8 cellular contexts compared by ENCODE assay signal in genomic region chr7:151874479-151874878, GRCh38. TPM values are rescaled to one million over a fixed set of nuclear protein-coding genes. Genes with fewer than 3 reads are reported as not detected.
A peak's percentile ranks its signal among the peaks of the same experiment; 100 is the strongest.
DNase-seq lines count a peak whose midpoint lies in the region; ATAC-seq and TF ChIP-seq lines count a peak whose summit lies in the region.
"Not testable (repeated sequence)": the region's sequence is repeated elsewhere in the genome, so short reads cannot be mapped to it uniquely, and the experiment has no call there.

No MANE protein-coding gene starts in this region.

- BruUV-seq in PC-9 (replicated peaks; lab: Mats Ljungman, UMichigan), result not testable (repeated sequence)

- POLR2A ChIA-PET in PC-9 (lab: Charles Lee; ENCODE audit: unreplicated experiment), result not testable (repeated sequence)
- POLR2A ChIA-PET in naive thymus-derived CD8-positive, alpha-beta T cell (lab: Charles Lee), result interaction anchor here (1.0 to 1.6 kb wide), 2 partner anchors 242 to 354 kb away, joined by 3 to 7 read pairs; partner anchors contain the start of gene RHEB

- TF ChIP-seq POLR2A in body of pancreas (IDR thresholded peaks at IDR 0.05), result not testable (repeated sequence)

- H3K4me1 ChIP-seq in CD4-positive, CD25-positive, alpha-beta regulatory T cell (ENCODE audit: control insufficient read depth, insufficient read depth, low read length, poor library complexity, severe bottlenecking), result peaks cover 19% of the 10 kb centered on the region
- H3K4me1 ChIP-seq in PC-9 (replicated peaks; ENCODE audit: insufficient read depth); aorta (ENCODE audit: control insufficient read depth in 1 of 2, insufficient read depth in 2 of 2, low read length in 2 of 2): not testable (repeated sequence)
- H3K4me1 ChIP-seq in body of pancreas, result peaks cover 31% of the 10 kb centered on the region
- peaks cover 75% of the 10 kb centered on the region for H3K4me1 ChIP-seq in left ventricle myocardium inferior

- H3K4me3 ChIP-seq in CD4-positive, CD25-positive, alpha-beta regulatory T cell (ENCODE audit: low read depth, low read length), result peak overlapping the region; percentile 69
- H3K4me3 ChIP-seq in PC-9, result peak overlapping the region; percentile 65; the same call in 1 of the 2 replicates
- not testable (repeated sequence) for H3K4me3 ChIP-seq in body of pancreas; aorta (ENCODE audit: low read length in 2 of 2)
- H3K4me3 ChIP-seq in left ventricle myocardium inferior, result peak overlapping the region; percentile 94

- not testable (repeated sequence) for ATAC-seq in CD4-positive, CD25-positive, alpha-beta regulatory T cell (ENCODE audit: low read depth in 2 of 2); activated CD8-positive, alpha-beta memory T cell treated with anti-CD3 and anti-CD28 coated beads, Interleukin-2, amount 10 ng/mL, durations not matched to agents 7 days and 5 days; body of pancreas; naive thymus-derived CD8-positive, alpha-beta T cell; aorta (ENCODE audit: low FRiP score)

- peak overlapping the region; percentile 75 for H3K27ac ChIP-seq in CD4-positive, CD25-positive, alpha-beta regulatory T cell (ENCODE audit: insufficient read depth, low read length, poor library complexity, severe bottlenecking)
- not testable (repeated sequence) for H3K27ac ChIP-seq in PC-9; aorta (ENCODE audit: low read depth in 1 of 2, low read length in 2 of 2)
- H3K27ac ChIP-seq in body of pancreas (peak overlapping the region in 3 of 4 donors; percentile 95 to 99 (median 99)), left ventricle myocardium inferior (replicated peaks) (peak overlapping the region; percentile 94)

- peak overlapping the region; percentile 45 to 98 (median 97) for H3K4me3 Mint-ChIP-seq in CD4-positive, CD25-positive, alpha-beta regulatory T cell
- peak overlapping the region; percentile 83 for H3K4me3 Mint-ChIP-seq in activated CD8-positive, alpha-beta memory T cell treated with anti-CD3 and anti-CD28 coated beads, Interleukin-2, amount 10 ng/mL, durations not matched to agents 7 days and 5 days
- peak overlapping the region; percentile 91 to 99 (median 96) for H3K4me3 Mint-ChIP-seq in naive thymus-derived CD8-positive, alpha-beta T cell
- H3K4me3 Mint-ChIP-seq in stimulated activated naive CD8-positive, alpha-beta T cell treated with anti-CD3 and anti-CD28 coated beads, Interleukin-15, Interleukin-2, amounts not matched to agents 100 ng/mL and 50 ng/mL, for 24 hours, result peak overlapping the region; percentile 92

- H3K79me2 ChIP-seq in PC-9 (ENCODE audit: low read depth), result not testable (repeated sequence)

- H3F3A ChIP-seq in PC-9 (ENCODE audit: insufficient read depth, low read depth), result not testable (repeated sequence)

- 68 to 78% methylated on average over 4 of the region's 4 CpGs for WGBS in body of pancreas, 2 donors
- 72 to 73% methylated on average over 4 of the region's 4 CpGs for WGBS in aorta, 2 donors

- peaks cover 3 to 44% (median 21%) of the 10 kb centered on the region in 4 donors for H3K4me1 Mint-ChIP-seq in CD4-positive, CD25-positive, alpha-beta regulatory T cell
- H3K4me1 Mint-ChIP-seq in activated CD8-positive, alpha-beta memory T cell treated with anti-CD3 and anti-CD28 coated beads, Interleukin-2, amount 10 ng/mL, durations not matched to agents 7 days and 5 days, result not testable (repeated sequence)
- peaks cover 25 to 49% (median 43%) of the 10 kb centered on the region in 4 donors for H3K4me1 Mint-ChIP-seq in naive thymus-derived CD8-positive, alpha-beta T cell
- H3K4me1 Mint-ChIP-seq in stimulated activated naive CD8-positive, alpha-beta T cell treated with anti-CD3 and anti-CD28 coated beads, Interleukin-15, Interleukin-2, amounts not matched to agents 100 ng/mL and 50 ng/mL, for 24 hours (ENCODE audit: low read depth), result peaks cover 20% of the 10 kb centered on the region

- peak overlapping the region; percentile 92 for H3K4me2 ChIP-seq in PC-9

- H2AFZ ChIP-seq in PC-9, result not testable (repeated sequence)

- not testable (repeated sequence) for DNase-seq in CD4-positive, CD25-positive, alpha-beta regulatory T cell; PC-9; activated CD8-positive, alpha-beta memory T cell treated with anti-CD3 and anti-CD28 coated beads, Interleukin-2, amount 10 ng/mL, durations not matched to agents 7 days and 5 days
- peak in 2 of 4 donors; percentile 28 to 40 for DNase-seq in body of pancreas
- peak; percentile 13 for DNase-seq in left ventricle myocardium inferior
- DNase-seq in naive thymus-derived CD8-positive, alpha-beta T cell, result peak in 1 of 10 donors; percentile 4
- DNase-seq in aorta, result peak; percentile 37 to 42

- intact Hi-C loops in PC-9 (cut with micrococcal nuclease; ENCODE audit: unreplicated experiment), result loop anchor here (2.0 to 10.0 kb wide), 3 partner anchors 56 to 562 kb away; no protein-coding TSS in a partner anchor
- intact Hi-C loops in body of pancreas (cut with DNase I); left ventricle myocardium inferior (cut with micrococcal nuclease); aorta (cut with DNase I): not testable (repeated sequence)

- not testable (repeated sequence) for H4K20me1 ChIP-seq in PC-9 (ENCODE audit: insufficient read depth)

- CTCF ChIA-PET in PC-9 (lab: Charles Lee), result not testable (repeated sequence)
- CTCF ChIA-PET in activated CD8-positive, alpha-beta memory T cell treated with anti-CD3 and anti-CD28 coated beads, Interleukin-2, amount 10 ng/mL, durations not matched to agents 7 days and 5 days (lab: Charles Lee), result interaction anchor here (1.1 kb wide), 1 partner anchor 91 kb away, joined by 3 read pairs; no protein-coding TSS in a partner anchor

- not testable (repeated sequence) for H3K36me3 Mint-ChIP-seq in CD4-positive, CD25-positive, alpha-beta regulatory T cell; activated CD8-positive, alpha-beta memory T cell treated with anti-CD3 and anti-CD28 coated beads, Interleukin-2, amount 10 ng/mL, durations not matched to agents 7 days and 5 days; naive thymus-derived CD8-positive, alpha-beta T cell; stimulated activated naive CD8-positive, alpha-beta T cell treated with anti-CD3 and anti-CD28 coated beads, Interleukin-15, Interleukin-2, amounts not matched to agents 100 ng/mL and 50 ng/mL, for 24 hours (ENCODE audit: low read depth)

- H3K36me3 ChIP-seq in CD4-positive, CD25-positive, alpha-beta regulatory T cell (ENCODE audit: control insufficient read depth, insufficient read depth, low read length); PC-9 (ENCODE audit: low read depth); body of pancreas (replicated peaks in 1 of 2; ENCODE audit: insufficient read depth in 1 of 2, low read depth in 2 of 2); left ventricle myocardium inferior; aorta (ENCODE audit: control insufficient read depth in 1 of 2, insufficient read depth in 2 of 2, low read length in 1 of 2): not testable (repeated sequence)

- not testable (repeated sequence) for H3K27me3 Mint-ChIP-seq in CD4-positive, CD25-positive, alpha-beta regulatory T cell; naive thymus-derived CD8-positive, alpha-beta T cell; stimulated activated naive CD8-positive, alpha-beta T cell treated with anti-CD3 and anti-CD28 coated beads, Interleukin-15, Interleukin-2, amounts not matched to agents 100 ng/mL and 50 ng/mL, for 24 hours
- H3K27me3 Mint-ChIP-seq in activated CD8-positive, alpha-beta memory T cell treated with anti-CD3 and anti-CD28 coated beads, Interleukin-2, amount 10 ng/mL, durations not matched to agents 7 days and 5 days, result peaks cover 12% of the 10 kb centered on the region

- H3K9me3 Mint-ChIP-seq in CD4-positive, CD25-positive, alpha-beta regulatory T cell; activated CD8-positive, alpha-beta memory T cell treated with anti-CD3 and anti-CD28 coated beads, Interleukin-2, amount 10 ng/mL, durations not matched to agents 7 days and 5 days (ENCODE audit: low read depth); naive thymus-derived CD8-positive, alpha-beta T cell; stimulated activated naive CD8-positive, alpha-beta T cell treated with anti-CD3 and anti-CD28 coated beads, Interleukin-15, Interleukin-2, amounts not matched to agents 100 ng/mL and 50 ng/mL, for 24 hours: not testable (repeated sequence)

- H3K27me3 ChIP-seq in CD4-positive, CD25-positive, alpha-beta regulatory T cell (ENCODE audit: control insufficient read depth, insufficient read depth, low read length); body of pancreas; aorta (ENCODE audit: control insufficient read depth in 1 of 2, insufficient read depth in 2 of 2, low read length in 1 of 2): not testable (repeated sequence)
- H3K27me3 ChIP-seq in PC-9 (ENCODE audit: insufficient read depth, low read depth) (peaks cover 13% of the 10 kb centered on the region), left ventricle myocardium inferior (ENCODE audit: low read depth) (peaks cover 26% of the 10 kb centered on the region)

- peak overlapping the region in 1 of 3 donors; percentile 91 for H3K27ac Mint-ChIP-seq in CD4-positive, CD25-positive, alpha-beta regulatory T cell
- not testable (repeated sequence) for H3K27ac Mint-ChIP-seq in activated CD8-positive, alpha-beta memory T cell treated with anti-CD3 and anti-CD28 coated beads, Interleukin-2, amount 10 ng/mL, durations not matched to agents 7 days and 5 days; stimulated activated naive CD8-positive, alpha-beta T cell treated with anti-CD3 and anti-CD28 coated beads, Interleukin-15, Interleukin-2, amounts not matched to agents 100 ng/mL and 50 ng/mL, for 24 hours
- peak overlapping the region in 8 of 10 donors; percentile 53 to 96 (median 86) for H3K27ac Mint-ChIP-seq in naive thymus-derived CD8-positive, alpha-beta T cell

- TF ChIP-seq CTCF in PC-9 (conservative IDR thresholded peaks at IDR 0.05); body of pancreas (IDR thresholded peaks at IDR 0.05); left ventricle myocardium inferior (IDR thresholded peaks at IDR 0.05; ENCODE audit: borderline replicate concordance): not testable (repeated sequence)

- H3K9me2 ChIP-seq in PC-9 (ENCODE audit: insufficient read depth), result not testable (repeated sequence)

- not testable (repeated sequence) for H3K9me3 ChIP-seq in CD4-positive, CD25-positive, alpha-beta regulatory T cell (ENCODE audit: control insufficient read depth in 2 of 2, low read length in 2 of 2); PC-9 (ENCODE audit: insufficient read depth, low read depth); body of pancreas; left ventricle myocardium inferior (replicated peaks); aorta (ENCODE audit: control insufficient read depth, low read length)

RNA-seq across cellular contexts. Expression of gene PRKAG2, which starts 2.4 kb away (rescaled TPM):
- total RNA-seq in CD4-positive, CD25-positive, alpha-beta regulatory T cell, result 43.0 TPM
- polyA plus RNA-seq in CD4-positive, CD25-positive, alpha-beta regulatory T cell, result 10 to 100 TPM; 19.9 to 26.2 (median 25.9) TPM
- total RNA-seq in PC-9 (2021), result 32.6 and 37.3 TPM in 2 replicates
- 10 to 100 TPM; 18.4 to 29.9 TPM for total RNA-seq in activated CD8-positive, alpha-beta memory T cell treated with anti-CD3 and anti-CD28 coated beads, Interleukin-2, amount 10 ng/mL, durations not matched to agents 7 days and 5 days
- 10 to 100 TPM in 1 of 2 donors, 1 to 10 TPM in 1; 9.9 to 24.4 TPM for total RNA-seq in body of pancreas
- 130 TPM for total RNA-seq in left ventricle myocardium inferior
- 10 to 100 TPM; 61.3 to 63.5 TPM for total RNA-seq in naive thymus-derived CD8-positive, alpha-beta T cell
- polyA plus RNA-seq in naive thymus-derived CD8-positive, alpha-beta T cell, result 10 to 100 TPM; 29.5 to 34.1 (median 30.7) TPM
- 10 to 100 TPM; 52.3 to 69.9 TPM for total RNA-seq in aorta
- polyA plus RNA-seq in aorta, result 10 to 100 TPM; 34.0 to 52.8 TPM
